In the genomic region with DNA sequence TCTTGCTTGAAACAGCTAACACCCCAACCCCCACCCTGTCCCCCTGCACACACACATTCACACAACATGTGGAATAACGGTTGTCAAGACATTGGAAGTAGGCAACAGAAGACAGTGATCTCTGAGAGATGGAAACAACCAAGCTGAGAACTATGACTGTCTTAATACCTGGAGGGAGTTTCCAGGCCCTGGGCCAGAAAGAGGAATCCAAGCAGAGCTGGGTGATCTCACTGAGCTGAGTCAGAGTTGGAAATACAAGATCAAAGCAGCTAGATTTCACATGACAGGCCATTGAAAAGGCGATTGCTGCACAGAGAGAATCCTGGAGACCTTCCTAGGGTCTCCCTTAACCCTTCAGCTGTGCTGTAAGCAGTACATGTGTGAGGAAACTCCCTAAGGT, we compare ENCODE assay signal across 8 cellular contexts.
DNase-seq lines count a peak whose midpoint lies in the region; ATAC-seq and TF ChIP-seq lines count a peak whose summit lies in the region.

No MANE protein-coding gene starts in this region.

- DNase-seq in activated CD4-positive, alpha-beta T cell treated with anti-CD3 and anti-CD28 coated beads for 4 hours, result peak; percentile 12 to 14
- no peak for DNase-seq in activated CD4-positive, alpha-beta T cell treated with anti-CD3 and anti-CD28 coated beads, Interleukin-2, amount 10 ng/mL, durations not matched to agents 7 days and 5 days
- DNase-seq in hepatic stellate cell (ENCODE audit: low spot score) (peak; percentile 44), Caco-2 (no peak), NCI-H526 (lab: John Stamatoyannopoulos, UW) (no peak), NCI-H2029 treated with DMSO at 0.1 percent for 48 hours (lab: John Stamatoyannopoulos, UW) (no peak)

- no peaks in the 10 kb centered on the region for H3K9me3 ChIP-seq in Caco-2

- H3K36me3 Mint-ChIP-seq in activated CD4-positive, alpha-beta T cell treated with anti-CD3 and anti-CD28 coated beads, Interleukin-2, amount 10 ng/mL, durations not matched to agents 7 days and 5 days (ENCODE audit: low read depth), result no peaks in the 10 kb centered on the region
- no peaks in the 10 kb centered on the region for H3K36me3 Mint-ChIP-seq in Caco-2 (ENCODE audit: insufficient read depth, unreplicated experiment)

- no peak overlapping the region for H3K27ac Mint-ChIP-seq in activated CD4-positive, alpha-beta T cell treated with anti-CD3 and anti-CD28 coated beads, Interleukin-2, amount 10 ng/mL, durations not matched to agents 7 days and 5 days
- H3K27ac Mint-ChIP-seq in Caco-2 (ENCODE audit: unreplicated experiment), result no peak overlapping the region

- H3K36me3 ChIP-seq in Caco-2 (ENCODE audit: control insufficient read depth, insufficient read depth, low read length), result no peaks in the 10 kb centered on the region

- intact Hi-C loops in Caco-2 (cut with micrococcal nuclease; ENCODE audit: unreplicated experiment), result no loop called here

- H3K4me1 Mint-ChIP-seq in activated CD4-positive, alpha-beta T cell treated with anti-CD3 and anti-CD28 coated beads, Interleukin-2, amount 10 ng/mL, durations not matched to agents 7 days and 5 days, result peaks cover 41% of the 10 kb centered on the region
- H3K4me1 Mint-ChIP-seq in Caco-2 (ENCODE audit: low read depth, unreplicated experiment), result peaks cover 15% of the 10 kb centered on the region

- CTCF ChIA-PET in activated CD4-positive, alpha-beta T cell treated with anti-CD3 and anti-CD28 coated beads, Interleukin-2, amount 10 ng/mL, durations not matched to agents 7 days and 5 days (lab: Charles Lee), result interaction anchor here (1.0 to 1.6 kb wide), 5 partner anchors 16 to 57 kb away, joined by 3 to 6 read pairs (median 3); no protein-coding TSS in a partner anchor
- CTCF ChIA-PET in Caco-2 (lab: Charles Lee), result interaction anchor here (0.6 to 1.4 kb wide), 3 partner anchors 29 to 251 kb away, joined by 3 to 4 read pairs (median 3); no protein-coding TSS in a partner anchor

- H3K27me3 Mint-ChIP-seq in activated CD4-positive, alpha-beta T cell treated with anti-CD3 and anti-CD28 coated beads, Interleukin-2, amount 10 ng/mL, durations not matched to agents 7 days and 5 days, result no peaks in the 10 kb centered on the region
- no peaks in the 10 kb centered on the region for H3K27me3 Mint-ChIP-seq in Caco-2 (ENCODE audit: insufficient read depth, unreplicated experiment)

- H3K9me3 Mint-ChIP-seq in activated CD4-positive, alpha-beta T cell treated with anti-CD3 and anti-CD28 coated beads, Interleukin-2, amount 10 ng/mL, durations not matched to agents 7 days and 5 days, result no peaks in the 10 kb centered on the region
- H3K9me3 Mint-ChIP-seq in Caco-2 (ENCODE audit: unreplicated experiment), result no peaks in the 10 kb centered on the region

- no TSS peak for BruUV-seq in Caco-2 (replicated peaks; lab: Mats Ljungman, UMichigan)

- ATAC-seq in HG02870 (IDR thresholded peaks at IDR 0.05; ENCODE audit: unreplicated experiment) (peak; percentile 63), SK-N-SH treated with all-trans-retinoic acid at 6 μM for 48 hours (peak; percentile 93)

- H3K4me3 ChIP-seq in Caco-2 (ENCODE audit: low read depth, low read length), result no peak overlapping the region

- no peaks in the 10 kb centered on the region for H3K27me3 ChIP-seq in Caco-2 (replicated peaks; ENCODE audit: control insufficient read depth, insufficient read depth, low read length)

- POLR2A ChIA-PET in activated CD4-positive, alpha-beta T cell treated with anti-CD3 and anti-CD28 coated beads, Interleukin-2, amount 10 ng/mL, durations not matched to agents 7 days and 5 days (lab: Charles Lee), result no interaction called here
- POLR2A ChIA-PET in Caco-2 (lab: Charles Lee), result no interaction called here

- H3K4me3 Mint-ChIP-seq in activated CD4-positive, alpha-beta T cell treated with anti-CD3 and anti-CD28 coated beads, Interleukin-2, amount 10 ng/mL, durations not matched to agents 7 days and 5 days, result no peak overlapping the region
- H3K4me3 Mint-ChIP-seq in Caco-2 (ENCODE audit: unreplicated experiment), result no peak overlapping the region

- peaks cover 5% of the 10 kb centered on the region; the same call in 1 of the 2 replicates for H3K4me1 ChIP-seq in Caco-2

- no peak for TF ChIP-seq CTCF in Caco-2 (IDR thresholded peaks at IDR 0.05; ENCODE audit: insufficient read depth in 1 of 2, low read depth in 1 of 2, low read length in 1 of 2, severe bottlenecking in 1 of 2, unreplicated experiment in 1 of 2)

TF ChIP-seq in SK-N-SH treated with all-trans-retinoic acid at 6 μM for 48 hours, 23 proteins besides CTCF, POLR2A, EP300 and RAD21:
- TF ChIP-seq TCF4 (CRISPR knock-in tag; IDR thresholded peaks at IDR 0.05; ENCODE audit: borderline replicate concordance), result no peak
- TF ChIP-seq ZNF8 (CRISPR knock-in tag; IDR thresholded peaks at IDR 0.05), result no peak
- TF ChIP-seq ISL1 (CRISPR knock-in tag; IDR thresholded peaks at IDR 0.05), result 0 out of 2 replicates have a peak, but pooled peaks have one; percentile 14

Comparison
In these comparisons a context has a peak if more than half of its experiments do, and no peak if none do; other contexts are left out.
1. DNase-seq: peak in activated CD4-positive, alpha-beta T cell treated with anti-CD3 and anti-CD28 coated beads for 4 hours (2 of 2) and hepatic stellate cell (single experiment); none in activated CD4-positive, alpha-beta T cell treated with anti-CD3 and anti-CD28 coated beads, Interleukin-2, amount 10 ng/mL, durations not matched to agents 7 days and 5 days (single experiment), Caco-2 (0 of 2), NCI-H526 (0 of 2) and NCI-H2029 treated with DMSO at 0.1 percent for 48 hours (single experiment).